ENCODE assay signal across 25 cellular contexts in the genomic region with DNA sequence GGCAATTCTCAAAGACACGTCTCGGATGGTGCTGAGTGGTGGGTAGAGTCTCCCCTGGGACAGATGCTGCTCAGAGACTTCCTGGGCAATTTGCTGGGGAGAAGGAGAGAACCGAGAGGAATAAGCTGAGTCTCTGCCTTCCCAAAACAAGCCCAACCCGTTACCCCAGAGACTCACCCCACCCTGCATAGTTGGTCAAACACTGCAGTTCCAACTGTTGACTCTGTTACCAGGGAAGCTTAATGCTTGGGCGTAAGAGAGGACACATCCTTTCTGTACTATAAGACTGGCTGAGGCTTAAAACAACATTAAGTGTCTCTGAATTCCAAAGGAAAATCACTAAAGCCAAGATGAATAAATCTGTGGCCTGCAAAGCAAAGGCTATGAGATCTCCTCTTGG.
DNase-seq lines count a peak whose midpoint lies in the region; ATAC-seq, FAIRE-seq and TF ChIP-seq lines count a peak whose summit lies in the region.
"Had no signal": no experiment of that assay in that cellular context is flagged by ENCODE, and none has a peak within 500 bp of the region (broad histone marks: within the 10 kb centered on the region; RNA-seq: fewer than 3 reads in every experiment).

No MANE protein-coding gene starts in this region.

- no peak overlapping the region for H3K9ac ChIP-seq in skeletal muscle tissue (ENCODE audit: low read depth in 1 of 3, low read length in 3 of 3)

- peaks cover 9% of the 10 kb centered on the region for H3K9me3 Mint-ChIP-seq in activated naive CD8-positive, alpha-beta T cell treated with anti-CD3 and anti-CD28 coated beads, Interleukin-2, amount 50 U/mL, for 24 hours
- H3K9me3 Mint-ChIP-seq: brain, natural killer cell had no signal

- peak; percentile 46 for FAIRE-seq in GM12892 (lab: Jason Lieb, UNC)
- FAIRE-seq: keratinocyte, urothelium cell line had no signal

- H3K36me3 Mint-ChIP-seq in activated naive CD8-positive, alpha-beta T cell treated with anti-CD3 and anti-CD28 coated beads, Interleukin-2, amount 50 U/mL, for 24 hours (ENCODE audit: low read depth): peaks cover 27% of the 10 kb centered on the region
- H3K36me3 Mint-ChIP-seq: CD4-positive, CD25-positive, alpha-beta regulatory T cell; natural killer cell had no signal

- no peaks in the 10 kb centered on the region for H3K9me3 ChIP-seq in skeletal muscle tissue (ENCODE audit: control insufficient read depth in 3 of 3, low read length in 3 of 3)
- H3K9me3 ChIP-seq: thoracic aorta had no signal

- H3K27me3 ChIP-seq in skeletal muscle tissue (ENCODE audit: control insufficient read depth in 3 of 3, insufficient read depth in 3 of 3, low read length in 3 of 3): no peaks in the 10 kb centered on the region
- H3K27me3 ChIP-seq: dorsolateral prefrontal cortex had no signal

- no peak overlapping the region for H3K4me3 ChIP-seq in skeletal muscle tissue (ENCODE audit: low read length in 3 of 3)
- H3K4me3 ChIP-seq: dorsolateral prefrontal cortex, thoracic aorta had no signal

- H3K27me3 Mint-ChIP-seq in activated naive CD8-positive, alpha-beta T cell treated with anti-CD3 and anti-CD28 coated beads, Interleukin-2, amount 50 U/mL, for 24 hours: no peaks in the 10 kb centered on the region
- H3K27me3 Mint-ChIP-seq: brain had no signal

- H3K27ac Mint-ChIP-seq in activated naive CD8-positive, alpha-beta T cell treated with anti-CD3 and anti-CD28 coated beads, Interleukin-2, amount 50 U/mL, for 24 hours: no peak overlapping the region
- H3K27ac Mint-ChIP-seq: brain; CD4-positive, CD25-positive, alpha-beta regulatory T cell; natural killer cell had no signal

- H3K27ac ChIP-seq in skeletal muscle tissue (ENCODE audit: low read depth, low read length): peak overlapping the region; percentile 33
- H3K27ac ChIP-seq: dorsolateral prefrontal cortex, thoracic aorta, WERI-Rb-1 had no signal

- ATAC-seq in activated naive CD8-positive, alpha-beta T cell treated with anti-CD3 and anti-CD28 coated beads, Interleukin-2, amount 50 U/mL, for 24 hours: peak; percentile 8
- no peak for ATAC-seq in HG02973 (IDR thresholded peaks at IDR 0.05; ENCODE audit: unreplicated experiment)
- ATAC-seq: natural killer cell, Panc1 had no signal

- DNase-seq in AG20443 (ENCODE audit: low spot score) (peak; percentile 26), GM12892 (ENCODE audit: insufficient read length) (no peak), NCI-H1048 (lab: John Stamatoyannopoulos, UW) (no peak), COR-L47 (lab: John Stamatoyannopoulos, UW) (no peak)
- DNase-seq in activated naive CD8-positive, alpha-beta T cell treated with anti-CD3 and anti-CD28 coated beads, Interleukin-2, amount 50 U/mL, for 24 hours: no peak
- DNase-seq: CD4-positive, CD25-positive, alpha-beta regulatory T cell; dorsolateral prefrontal cortex; midbrain; natural killer cell; NCI-H1105; NCI-H187 treated with DMSO at 0.1 percent for 48 hours; NCI-H2171 treated with DMSO at 0.1 percent for 48 hours; NCI-H524 treated with DMSO at 0.1 percent for 48 hours; occipital lobe; SHP77 treated with DMSO at 0.1 percent for 48 hours; stimulated activated CD4-positive, alpha-beta T cell treated with anti-CD3 and anti-CD28 coated beads, Interleukin-1b, Interleukin-23, amount 100 ng/mL, for 48 hours; T-helper 9 cell; WERI-Rb-1 had no signal

- H3K36me3 ChIP-seq in skeletal muscle tissue (ENCODE audit: control insufficient read depth in 3 of 3, insufficient read depth in 3 of 3, low read length in 3 of 3): peaks cover 21 to 31% (median 25%) of the 10 kb centered on the region in 3 donors
- H3K36me3 ChIP-seq: thoracic aorta had no signal

- H3K4me1 Mint-ChIP-seq in activated naive CD8-positive, alpha-beta T cell treated with anti-CD3 and anti-CD28 coated beads, Interleukin-2, amount 50 U/mL, for 24 hours: peaks cover 29% of the 10 kb centered on the region
- H3K4me1 Mint-ChIP-seq: CD4-positive, CD25-positive, alpha-beta regulatory T cell had no signal

- peaks cover 0 to 8% (median 3%) of the 10 kb centered on the region in 3 donors for H3K4me1 ChIP-seq in skeletal muscle tissue (ENCODE audit: control insufficient read depth in 3 of 3, insufficient read depth in 3 of 3, low read length in 3 of 3)

- no peak for TF ChIP-seq POLR2A in GM12892 (IDR thresholded peaks at IDR 0.05; ENCODE audit: low read depth, low read length)

- peak overlapping the region; percentile 37 for H3K4me3 Mint-ChIP-seq in activated naive CD8-positive, alpha-beta T cell treated with anti-CD3 and anti-CD28 coated beads, Interleukin-2, amount 50 U/mL, for 24 hours
- H3K4me3 Mint-ChIP-seq: brain; CD4-positive, CD25-positive, alpha-beta regulatory T cell; natural killer cell had no signal
